In genomic region chr2:48270209-48270608, GRCh38 we compare ENCODE assay signal across 1 cellular context.
TF ChIP-seq lines count a peak whose summit lies in the region.

No MANE protein-coding gene starts in this region.

TF ChIP-seq in HepG2, 621 proteins besides CTCF, POLR2A, EP300 and RAD21 (continued from another document and continues in another):
- peak; percentile 87; the same call in 1 of the 2 replicates for TF ChIP-seq ZNF280D (CRISPR knock-in tag; IDR thresholded peaks at IDR 0.05)
- no peak for TF ChIP-seq ZNF776 (CRISPR knock-in tag; IDR thresholded peaks at IDR 0.05)
- TF ChIP-seq ZBTB7B (CRISPR knock-in tag; IDR thresholded peaks at IDR 0.05) = peak; percentile 75; the same call in 1 of the 2 replicates
- no peak for TF ChIP-seq SMARCC2 (IDR thresholded peaks at IDR 0.05)
- no peak for TF ChIP-seq MXD4 (CRISPR knock-in tag; IDR thresholded peaks at IDR 0.05)
- no peak for TF ChIP-seq ZNF576 (CRISPR knock-in tag; IDR thresholded peaks at IDR 0.05)
- no peak for TF ChIP-seq HIVEP1 (CRISPR knock-in tag; IDR thresholded peaks at IDR 0.05)
- TF ChIP-seq SOX6 (IDR thresholded peaks at IDR 0.05) = no peak
- TF ChIP-seq SOX6 (CRISPR knock-in tag; IDR thresholded peaks at IDR 0.05) = peak; percentile 93
- no peak for TF ChIP-seq ZBTB8A (CRISPR knock-in tag; IDR thresholded peaks at IDR 0.05; ENCODE audit: borderline replicate concordance, low read depth)
- no peak for TF ChIP-seq ZNF567 (CRISPR knock-in tag; IDR thresholded peaks at IDR 0.05; ENCODE audit: borderline replicate concordance)
- no peak for TF ChIP-seq CENPT (CRISPR knock-in tag; IDR thresholded peaks at IDR 0.05; ENCODE audit: low read depth)
- no peak for TF ChIP-seq STAT6 (CRISPR knock-in tag; IDR thresholded peaks at IDR 0.05; ENCODE audit: borderline replicate concordance)
- TF ChIP-seq WIZ (CRISPR knock-in tag; IDR thresholded peaks at IDR 0.05) = no peak
- no peak for TF ChIP-seq ZSCAN5A (CRISPR knock-in tag; IDR thresholded peaks at IDR 0.05; ENCODE audit: borderline replicate concordance)
- TF ChIP-seq FOXA1 (IDR thresholded peaks at IDR 0.05) = no peak
- TF ChIP-seq FOXA1 (CRISPR knock-in tag; IDR thresholded peaks at IDR 0.05) = peak; percentile 84
- TF ChIP-seq SALL2 (CRISPR knock-in tag; IDR thresholded peaks at IDR 0.05) = no peak
- peak; percentile 43; the same call in 1 of the 2 replicates for TF ChIP-seq SMARCE1 (IDR thresholded peaks at IDR 0.05; ENCODE audit: borderline replicate concordance)
- TF ChIP-seq MED1 (CRISPR knock-in tag; IDR thresholded peaks at IDR 0.05) = peak; percentile 89
- TF ChIP-seq FOXP4 (CRISPR knock-in tag; IDR thresholded peaks at IDR 0.05) = peak; percentile 72
- TF ChIP-seq SIN3B (IDR thresholded peaks at IDR 0.05; ENCODE audit: low read length) = no peak
- TF ChIP-seq ZKSCAN8 (CRISPR knock-in tag; IDR thresholded peaks at IDR 0.05; ENCODE audit: borderline replicate concordance) = peak; percentile 65; the same call in 1 of the 2 replicates
- no peak for TF ChIP-seq ZNF598 (CRISPR knock-in tag; IDR thresholded peaks at IDR 0.05; ENCODE audit: borderline replicate concordance)
- TF ChIP-seq FOXK1 (CRISPR knock-in tag; IDR thresholded peaks at IDR 0.05; ENCODE audit: borderline replicate concordance, low read depth) = peak; percentile 22; the same call in 1 of the 2 replicates
- TF ChIP-seq ZNF660 (CRISPR knock-in tag; IDR thresholded peaks at IDR 0.05; ENCODE audit: borderline replicate concordance, low read depth) = no peak
- TF ChIP-seq SOX5 (CRISPR knock-in tag; IDR thresholded peaks at IDR 0.05; ENCODE audit: borderline replicate concordance) = peak; percentile 82
- no peak for TF ChIP-seq GABPA (IDR thresholded peaks at IDR 0.05; ENCODE audit: low read depth, low read length)
- peak; percentile 60 for TF ChIP-seq GABPA (CRISPR knock-in tag; IDR thresholded peaks at IDR 0.05; ENCODE audit: low read depth)
- no peak for TF ChIP-seq GMEB2 (CRISPR knock-in tag; IDR thresholded peaks at IDR 0.05; ENCODE audit: low read depth)
- no peak for TF ChIP-seq IRX3 (CRISPR knock-in tag; IDR thresholded peaks at IDR 0.05; ENCODE audit: borderline replicate concordance, low read depth)
- no peak for TF ChIP-seq ZNF20 (CRISPR knock-in tag; IDR thresholded peaks at IDR 0.05)
- no peak for TF ChIP-seq ZNF530 (CRISPR knock-in tag; IDR thresholded peaks at IDR 0.05; ENCODE audit: low read depth)
- no peak for TF ChIP-seq NPAS2 (CRISPR knock-in tag; IDR thresholded peaks at IDR 0.05; ENCODE audit: borderline replicate concordance)
- peak; percentile 88; the same call in 1 of the 2 replicates for TF ChIP-seq MBD4 (IDR thresholded peaks at IDR 0.05; ENCODE audit: borderline replicate concordance, low read length)
- 0 out of 2 replicates have a peak, but pooled peaks have one; percentile 39 for TF ChIP-seq BRF2 (CRISPR knock-in tag; IDR thresholded peaks at IDR 0.05)
- no peak for TF ChIP-seq ZNF431 (CRISPR knock-in tag; IDR thresholded peaks at IDR 0.05; ENCODE audit: borderline replicate concordance, low read depth)
- TF ChIP-seq MEIS1 (CRISPR knock-in tag; IDR thresholded peaks at IDR 0.05; ENCODE audit: borderline replicate concordance) = peak; percentile 79; the same call in 1 of the 2 replicates
- peak; percentile 87; the same call in 1 of the 2 replicates for TF ChIP-seq ZNF124 (CRISPR knock-in tag; IDR thresholded peaks at IDR 0.05)
- no peak for TF ChIP-seq CBX5 (CRISPR knock-in tag; IDR thresholded peaks at IDR 0.05; ENCODE audit: borderline replicate concordance)
- peak; percentile 86 for TF ChIP-seq RCOR2 (CRISPR knock-in tag; IDR thresholded peaks at IDR 0.05)
- TF ChIP-seq E2F5 (CRISPR knock-in tag; conservative IDR thresholded peaks at IDR 0.05) = no peak
- TF ChIP-seq THYN1 (CRISPR knock-in tag; IDR thresholded peaks at IDR 0.05; ENCODE audit: borderline replicate concordance, low read depth) = no peak
- TF ChIP-seq MAX (IDR thresholded peaks at IDR 0.05) = peak; percentile 70
- TF ChIP-seq EED (CRISPR knock-in tag; IDR thresholded peaks at IDR 0.05) = no peak
- TF ChIP-seq ZNF512 (CRISPR knock-in tag; IDR thresholded peaks at IDR 0.05) = no peak
- TF ChIP-seq ZNF83 (CRISPR knock-in tag; IDR thresholded peaks at IDR 0.05; ENCODE audit: borderline replicate concordance) = no peak
- TF ChIP-seq PAXIP1 (CRISPR knock-in tag; conservative IDR thresholded peaks at IDR 0.05) = peak; percentile 95
